In the genomic region with DNA sequence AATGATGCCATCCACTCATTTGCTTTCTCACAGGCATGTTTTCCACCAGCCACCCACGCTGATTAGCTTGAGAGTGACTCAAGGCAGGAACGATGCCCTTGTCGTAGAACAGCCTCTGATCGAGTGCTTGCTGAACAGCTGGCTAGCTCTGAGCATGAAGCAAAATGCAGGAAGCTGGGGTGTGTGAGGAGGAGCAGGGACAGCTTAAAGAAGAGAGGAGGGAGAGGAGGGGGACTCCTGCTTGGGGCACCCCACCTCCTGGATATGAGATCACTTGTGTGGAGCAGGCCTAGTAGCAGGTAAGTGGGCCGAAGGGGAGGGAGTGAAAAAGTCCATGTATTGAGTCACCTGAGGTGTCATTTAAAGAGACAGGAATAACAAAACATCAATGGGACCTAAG, we compare ENCODE assay signal across 17 cellular contexts. TPM values are rescaled to one million over a fixed set of nuclear protein-coding genes. Genes with fewer than 3 reads are reported as not detected.
DNase-seq lines count a peak whose midpoint lies in the region; ATAC-seq and TF ChIP-seq lines count a peak whose summit lies in the region.
"Had no signal": no experiment of that assay in that cellular context is flagged by ENCODE, and none has a peak within 500 bp of the region (broad histone marks: within the 10 kb centered on the region; RNA-seq: fewer than 3 reads in every experiment).

No MANE protein-coding gene starts in this region.

- H3K4me1 Mint-ChIP-seq in stimulated activated effector memory CD8-positive, alpha-beta T cell treated with anti-CD3 and anti-CD28 coated beads, Interleukin-12 subunit alpha, Interleukin-12 subunit beta, amount 100 ng/mL, for 72 hours = peaks cover 13% of the 10 kb centered on the region

- H3K36me3 ChIP-seq in WERI-Rb-1 (no peaks in the 10 kb centered on the region), Karpas-422 (ENCODE audit: insufficient read depth, low read length) (no peaks in the 10 kb centered on the region)
- H3K36me3 ChIP-seq: BE2C, spleen, upper lobe of left lung had no signal

- H3K9me2 ChIP-seq in Karpas-422 (replicated peaks; ENCODE audit: insufficient read depth, low read length) = no peaks in the 10 kb centered on the region

- H3K27ac Mint-ChIP-seq in stimulated activated effector memory CD8-positive, alpha-beta T cell treated with anti-CD3 and anti-CD28 coated beads, Interleukin-12 subunit alpha, Interleukin-12 subunit beta, amount 100 ng/mL, for 72 hours = no peak overlapping the region

- peaks cover 4% of the 10 kb centered on the region for H3K36me3 Mint-ChIP-seq in stimulated activated effector memory CD8-positive, alpha-beta T cell treated with anti-CD3 and anti-CD28 coated beads, Interleukin-12 subunit alpha, Interleukin-12 subunit beta, amount 100 ng/mL, for 72 hours

- no peak overlapping the region for H3K9ac ChIP-seq in Karpas-422 (ENCODE audit: low read length)

- H3K4me1 ChIP-seq in Karpas-422 (ENCODE audit: low read length) = no peaks in the 10 kb centered on the region
- H3K4me1 ChIP-seq: BE2C, spleen, upper lobe of left lung had no signal

- H3K4me2 ChIP-seq in Karpas-422 (ENCODE audit: low read depth, low read length, poor library complexity, severe bottlenecking) = no peak overlapping the region

- no peak overlapping the region for H3K4me3 ChIP-seq in WERI-Rb-1 (ENCODE audit: low read depth, low read length)
- H3K4me3 ChIP-seq in Karpas-422 (ENCODE audit: low read length) = no peak overlapping the region
- H3K4me3 ChIP-seq: dorsolateral prefrontal cortex, spleen, upper lobe of left lung had no signal

- DNase-seq in Right ventricle myocardium superior (no peak), cardiac septum (ENCODE audit: low spot score) (no peak), left cardiac atrium (no peak), WERI-Rb-1 (no peak), Karpas-422 (no peak), COR-L47 (lab: John Stamatoyannopoulos, UW) (no peak)
- DNase-seq in activated naive CD4-positive, alpha-beta T cell treated with anti-CD3 and anti-CD28 coated beads, Interleukin-2, amount 50 U/mL, for 16 hours = peak; percentile 23
- no peak for DNase-seq in stimulated activated effector memory CD8-positive, alpha-beta T cell treated with anti-CD3 and anti-CD28 coated beads, Interleukin-12 subunit alpha, Interleukin-12 subunit beta, amount 100 ng/mL, for 72 hours (ENCODE audit: low spot score in 2 of 2)
- DNase-seq: activated T-cell treated with anti-CD3 and anti-CD28 coated beads, Interleukin-2, amount 50 U/mL, for 1 hour; BE2C; dorsolateral prefrontal cortex; midbrain; NCI-H2081 treated with DMSO at 0.1 percent for 48 hours; NCI-H82; SIG-M5; spleen; upper lobe of left lung had no signal

- intact Hi-C loops in Right ventricle myocardium superior (cut with DNase I) = no loop called here
- intact Hi-C loops in cardiac septum (cut with DNase I) = no loop called here
- intact Hi-C loops in left cardiac atrium (cut with DNase I) = no loop called here

- no peak overlapping the region for H3K27ac ChIP-seq in WERI-Rb-1
- H3K27ac ChIP-seq in Karpas-422 (ENCODE audit: low read length) = no peak overlapping the region
- H3K27ac ChIP-seq: dorsolateral prefrontal cortex, spleen, upper lobe of left lung had no signal

- H3K27me3 ChIP-seq in WERI-Rb-1 (ENCODE audit: insufficient read depth, low read depth, severe bottlenecking) (no peaks in the 10 kb centered on the region), Karpas-422 (ENCODE audit: low read length) (no peaks in the 10 kb centered on the region)
- H3K27me3 ChIP-seq: BE2C, dorsolateral prefrontal cortex, upper lobe of left lung had no signal

- TF ChIP-seq CTCF in WERI-Rb-1 (IDR thresholded peaks at IDR 0.05; ENCODE audit: low read depth, low read length) = no peak

- H3K79me2 ChIP-seq in Karpas-422 (ENCODE audit: low read length) = no peaks in the 10 kb centered on the region

- ATAC-seq in Right ventricle myocardium superior (ENCODE audit: poor library complexity) (peak; percentile 61), left cardiac atrium (peak; percentile 27 to 51)
- ATAC-seq in stimulated activated effector memory CD8-positive, alpha-beta T cell treated with anti-CD3 and anti-CD28 coated beads, Interleukin-12 subunit alpha, Interleukin-12 subunit beta, amount 100 ng/mL, for 72 hours = peak; percentile 25

- H3K4me3 Mint-ChIP-seq in stimulated activated effector memory CD8-positive, alpha-beta T cell treated with anti-CD3 and anti-CD28 coated beads, Interleukin-12 subunit alpha, Interleukin-12 subunit beta, amount 100 ng/mL, for 72 hours = no peak overlapping the region

- no peaks in the 10 kb centered on the region for H4K20me1 ChIP-seq in Karpas-422 (ENCODE audit: insufficient read depth, low read depth, low read length)

- no peaks in the 10 kb centered on the region for H3K9me3 Mint-ChIP-seq in stimulated activated effector memory CD8-positive, alpha-beta T cell treated with anti-CD3 and anti-CD28 coated beads, Interleukin-12 subunit alpha, Interleukin-12 subunit beta, amount 100 ng/mL, for 72 hours

- H3K9me3 ChIP-seq in WERI-Rb-1 (ENCODE audit: severe bottlenecking) (peaks cover 3% of the 10 kb centered on the region), Karpas-422 (ENCODE audit: low read length) (peaks cover 4% of the 10 kb centered on the region; the same call in 1 of the 2 replicates)
- H3K9me3 ChIP-seq: BE2C, upper lobe of left lung had no signal

- H2AFZ ChIP-seq in Karpas-422 (ENCODE audit: low read length) = no peak overlapping the region

RNA-seq across cellular contexts. Expression of a gene that starts 48.8 kb away (rescaled TPM):
- 12.1 TPM for total RNA-seq in Right ventricle myocardium superior
- 12.0 TPM for total RNA-seq in cardiac septum
- total RNA-seq in left cardiac atrium = 10 to 100 TPM; 27.9 to 29.6 TPM
- not detected in 2 replicates for total RNA-seq in Karpas-422 (2014; rRNA removed; shearing (Covaris generic); ENCODE audit: low replicate concordance)

Comparison
In these comparisons a context has a peak if more than half of its experiments do, and no peak if none do; other contexts are left out.
1. RNA of a gene that starts 48.8 kb away (total RNA-seq): 27.9 to 29.6 TPM in left cardiac atrium, 12.1 TPM in Right ventricle myocardium superior (single experiment) and 12.0 TPM in cardiac septum (single experiment); not detected in Karpas-422; every median in the first group is over 10 times any median in the second.
2. Peak in every context shown above with its lines, with median percentiles within 50 percentile points of each other: ATAC-seq.